Comparison of ENCODE assay signal across 8 cellular contexts in the genomic region with DNA sequence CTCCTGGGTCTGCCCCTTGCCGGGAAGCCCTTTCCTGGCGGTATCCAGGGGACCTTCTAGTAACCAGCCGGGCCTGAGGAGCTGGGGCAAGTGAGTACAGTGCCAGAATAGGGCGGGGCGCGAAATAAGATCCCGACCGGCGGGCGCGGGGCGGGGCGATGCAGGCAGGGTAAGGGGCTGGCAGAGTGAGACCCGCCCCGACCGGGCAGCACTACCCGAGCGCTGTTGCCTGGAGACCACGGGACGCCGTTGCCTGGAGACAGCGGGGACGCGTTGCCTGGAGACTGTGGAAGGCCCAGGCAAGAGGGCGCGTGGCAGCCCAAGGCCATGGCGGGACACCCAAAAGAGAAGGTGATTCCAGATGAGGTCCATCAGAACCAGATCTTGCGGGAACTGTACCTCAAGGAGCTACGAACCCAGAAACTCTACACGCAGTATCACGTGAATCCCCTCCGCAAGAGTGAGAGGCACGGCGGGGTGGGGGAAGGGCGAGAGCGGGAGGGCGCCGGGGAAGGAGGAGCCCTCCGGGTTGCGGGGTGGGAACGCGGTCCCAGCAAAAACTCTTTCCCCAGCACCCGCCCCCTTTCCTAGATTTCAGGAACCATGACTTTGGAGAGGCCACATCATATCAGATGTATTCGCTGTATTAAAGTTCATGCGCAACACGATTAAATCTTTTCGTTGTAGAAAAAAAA. TPM values are rescaled to one million over a fixed set of nuclear protein-coding genes. Genes with fewer than 3 reads are reported as not detected.
DNase-seq lines count a peak whose midpoint lies in the region; ATAC-seq and TF ChIP-seq lines count a peak whose summit lies in the region.

No MANE protein-coding gene starts in this region.

- TF ChIP-seq CTCF in AG09319 (IDR thresholded peaks at IDR 0.05; ENCODE audit: low read depth, low read length) = no peak
- no peak for TF ChIP-seq CTCF in Panc1 (IDR thresholded peaks at IDR 0.05)
- TF ChIP-seq CTCF in astrocyte of the spinal cord (IDR thresholded peaks at IDR 0.05; ENCODE audit: low read depth, low read length) = no peak
- TF ChIP-seq CTCF in hepatocyte (IDR thresholded peaks at IDR 0.05; ENCODE audit: poor library complexity) = no peak
- TF ChIP-seq CTCF in prostate gland (IDR thresholded peaks at IDR 0.05) = no peak

- H3K27ac ChIP-seq in Panc1 (ENCODE audit: low read length) (no peak overlapping the region), hepatocyte (no peak overlapping the region), prostate gland (no peak overlapping the region)

- H3K4me1 ChIP-seq in Panc1 (ENCODE audit: control insufficient read depth, insufficient read depth, low read length) = peaks cover 4% of the 10 kb centered on the region; the same call in 1 of the 2 replicates
- no peaks in the 10 kb centered on the region for H3K4me1 ChIP-seq in hepatocyte (ENCODE audit: insufficient read depth)
- H3K4me1 ChIP-seq in prostate gland (replicated peaks) = no peaks in the 10 kb centered on the region

- in situ Hi-C loops in Panc1 (cut with HindIII; ENCODE audit: low pct_unique_long_range_greater_than_20kb, low sequenced_read_pairs) (no loop called here), astrocyte of the spinal cord (cut with HindIII; ENCODE audit: low sequenced_read_pairs) (no loop called here)

- H3K4me2 ChIP-seq in hepatocyte = peak overlapping the region; percentile 90

- H3K79me2 ChIP-seq in hepatocyte = no peaks in the 10 kb centered on the region

- ATAC-seq in Panc1 (peak; percentile 94), HG02571 (IDR thresholded peaks at IDR 0.05; ENCODE audit: unreplicated experiment) (no peak)

- DNase-seq in AG09319 (ENCODE audit: extremely low read depth, low read depth) (peak; percentile 8), HUDEP-2 (lab: John Stamatoyannopoulos, UW; ENCODE audit: unreplicated experiment in 76 of 76) (peak in 45 of 76 experiments; percentile 4 to 65 (median 31)), Panc1 (ENCODE audit: low read depth, low spot score) (no peak), astrocyte of the spinal cord (ENCODE audit: low read depth, low spot score) (peak; percentile 73), hepatocyte (ENCODE audit: low spot score) (peak; percentile 88), prostate gland (ENCODE audit: low spot score) (peak; percentile 86)
- no peak for DNase-seq in effector CD8-positive, alpha-beta T cell (lab: John Stamatoyannopoulos, UW)

- BruUV-seq in Panc1 (replicated peaks; lab: Mats Ljungman, UMichigan) = no TSS peak

- no peaks in the 10 kb centered on the region for H3K9me2 ChIP-seq in hepatocyte (replicated peaks; ENCODE audit: insufficient read depth)

- H3K36me3 ChIP-seq in Panc1 (ENCODE audit: control insufficient read depth, insufficient read depth, low read length) (no peaks in the 10 kb centered on the region), hepatocyte (replicated peaks; ENCODE audit: insufficient read depth, low read depth) (no peaks in the 10 kb centered on the region), prostate gland (no peaks in the 10 kb centered on the region)

- 8% methylated on average over 45 of the region's 47 CpGs for WGBS in hepatocyte (ENCODE audit: low lambda C conversion rate, missing lambda C conversion rate)
- 5% methylated on average over 46 of the region's 47 CpGs for WGBS in prostate gland

- no peaks in the 10 kb centered on the region for H3K27me3 ChIP-seq in Panc1 (ENCODE audit: control insufficient read depth, insufficient read depth, low read length)
- no peaks in the 10 kb centered on the region for H3K27me3 ChIP-seq in hepatocyte
- no peaks in the 10 kb centered on the region for H3K27me3 ChIP-seq in prostate gland (replicated peaks; ENCODE audit: insufficient read depth)

- no peak for TF ChIP-seq POLR2A in prostate gland (IDR thresholded peaks at IDR 0.05)

- intact Hi-C loops in Panc1 (cut with micrococcal nuclease; ENCODE audit: unreplicated experiment) = no loop called here
- intact Hi-C loops in prostate gland (cut with DNase I) = no loop called here

- peak overlapping the region; percentile 26 for H2AFZ ChIP-seq in hepatocyte

- H4K20me1 ChIP-seq in hepatocyte (ENCODE audit: insufficient read depth, poor library complexity, severe bottlenecking) = no peaks in the 10 kb centered on the region

- H3K9me3 ChIP-seq in Panc1 (ENCODE audit: control insufficient read depth, insufficient read depth, low read depth, low read length) (no peaks in the 10 kb centered on the region), hepatocyte (ENCODE audit: low read depth) (no peaks in the 10 kb centered on the region), prostate gland (no peaks in the 10 kb centered on the region)

- H3K4me3 ChIP-seq in Panc1 (ENCODE audit: low read depth in 2 of 2, low read length in 2 of 2) (peak overlapping the region; percentile 51 to 65), astrocyte of the spinal cord (ENCODE audit: low read depth, low read length) (peak overlapping the region; percentile 47), hepatocyte (no peak overlapping the region), prostate gland (peak overlapping the region; percentile 16 to 25)

- POLR2A ChIA-PET in Panc1 (lab: Charles Lee) = interaction anchor here (0.5 kb wide), 1 partner anchor 932 kb away, joined by 6 read pairs; no protein-coding TSS in a partner anchor

- CTCF ChIA-PET in Panc1 (lab: Charles Lee) = no interaction called here

RNA-seq across cellular contexts. Expression of a gene that starts 24.3 kb away (rescaled TPM):
- total RNA-seq in Panc1 (2021; ENCODE audit: unreplicated experiment) = 144 TPM
- polyA plus RNA-seq in Panc1 (2012; ENCODE audit: insufficient read length) = 118 TPM
- 49.4 and 65.1 TPM in 2 replicates for total RNA-seq in hepatocyte
- polyA plus RNA-seq in hepatocyte = 73.7 and 92.1 TPM in 2 replicates
- total RNA-seq in prostate gland = 10 to 100 TPM; 65.7 to 70.7 TPM

RNA-seq across cellular contexts. Expression of a gene that starts 24.4 kb away (rescaled TPM):
- total RNA-seq in Panc1 (2021; ENCODE audit: unreplicated experiment) = 0.69 TPM
- 0.46 TPM for polyA plus RNA-seq in Panc1 (2012; ENCODE audit: insufficient read length)
- 0.10 and 2.2 TPM in 2 replicates for total RNA-seq in hepatocyte
- polyA plus RNA-seq in hepatocyte = 0.46 and 0.75 TPM in 2 replicates
- 1 to 10 TPM in 1 of 2 donors, under 1 TPM in 1; 0.14 to 4.7 TPM for total RNA-seq in prostate gland

Comparison
In these comparisons a context has a peak if more than half of its experiments do, and no peak if none do; other contexts are left out.
1. DNase-seq: peak in AG09319 (single experiment), HUDEP-2 (45 of 76), astrocyte of the spinal cord (single experiment), hepatocyte (single experiment) and prostate gland (single experiment); none in Panc1 (single experiment) and effector CD8-positive, alpha-beta T cell (single experiment).